8 cellular contexts compared by ENCODE assay signal in the genomic region with DNA sequence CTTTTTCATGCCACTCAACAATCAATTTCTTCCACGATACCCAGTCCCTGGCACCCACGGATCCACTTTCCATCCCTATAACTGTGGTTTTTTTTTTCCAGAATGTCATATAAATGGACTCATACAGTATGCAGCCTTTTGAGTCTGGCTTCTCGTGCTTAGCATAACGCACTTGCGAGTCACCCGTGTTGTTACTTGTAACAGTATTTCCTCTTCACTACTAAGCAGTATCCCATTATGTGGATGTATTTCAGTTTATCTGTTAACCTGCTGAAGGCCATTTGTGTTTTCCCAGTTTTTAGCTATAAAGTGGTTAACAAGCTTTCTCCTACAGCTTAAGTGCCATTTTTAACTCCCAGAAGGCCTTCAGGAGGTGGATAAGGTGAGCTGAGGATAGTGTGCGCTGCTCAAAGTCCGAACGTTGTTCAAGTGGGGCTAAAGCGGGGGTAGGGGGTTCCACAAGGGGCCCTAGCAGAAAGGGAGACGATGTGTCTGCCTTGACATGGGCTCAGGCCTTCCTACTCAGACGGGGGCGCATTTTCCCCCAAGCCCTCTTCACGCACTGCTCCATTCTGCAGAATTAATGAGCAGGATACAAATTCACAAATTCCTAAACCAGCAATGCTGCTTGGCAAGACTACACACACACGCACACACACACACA. TPM values are rescaled to one million over a fixed set of nuclear protein-coding genes. Genes with fewer than 3 reads are reported as not detected.
DNase-seq lines count a peak whose midpoint lies in the region; ATAC-seq, FAIRE-seq and TF ChIP-seq lines count a peak whose summit lies in the region.

No MANE protein-coding gene starts in this region.

- peak; percentile 12 for ATAC-seq in GM21576 (IDR thresholded peaks at IDR 0.05; ENCODE audit: unreplicated experiment)
- ATAC-seq in K562 = peak; percentile 55
- peak; percentile 14 for ATAC-seq in stimulated activated effector memory CD8-positive, alpha-beta T cell treated with anti-CD3 and anti-CD28 coated beads, Interleukin-12 subunit alpha, Interleukin-12 subunit beta, amount 100 ng/mL, for 72 hours
- no peak for ATAC-seq in HG03469 (IDR thresholded peaks at IDR 0.05; ENCODE audit: unreplicated experiment)

- H4K20me1 ChIP-seq in K562 (replicated peaks; ENCODE audit: control insufficient read depth, insufficient read depth, low read length) = peaks cover 24% of the 10 kb centered on the region; the same call in 1 of the 2 replicates

- in situ Hi-C loops in K562 (cut with MboI) = no loop called here

- H3K36me3 Mint-ChIP-seq in stimulated activated effector memory CD8-positive, alpha-beta T cell treated with anti-CD3 and anti-CD28 coated beads, Interleukin-12 subunit alpha, Interleukin-12 subunit beta, amount 100 ng/mL, for 72 hours = peaks cover 64% of the 10 kb centered on the region

- peak overlapping the region; percentile 99 for H3K27ac Mint-ChIP-seq in stimulated activated effector memory CD8-positive, alpha-beta T cell treated with anti-CD3 and anti-CD28 coated beads, Interleukin-12 subunit alpha, Interleukin-12 subunit beta, amount 100 ng/mL, for 72 hours

- H3K9me3 ChIP-seq in K562 (replicated peaks; ENCODE audit: control insufficient read depth, insufficient read depth, low read depth, low read length) (no peaks in the 10 kb centered on the region), iPS-20b (ENCODE audit: insufficient read depth, low read depth, low read length) (no peaks in the 10 kb centered on the region)

- intact Hi-C loops in K562 (cut with micrococcal nuclease) = no loop called here

- peak; percentile 86 to 87 for DNase-seq in NCI-H526 (lab: John Stamatoyannopoulos, UW)
- DNase-seq in K562 (ENCODE audit: extremely low read depth in 1 of 4, low spot score in 3 of 4) = peak in 1 of 4 experiments; percentile 20
- DNase-seq in stimulated activated effector memory CD8-positive, alpha-beta T cell treated with anti-CD3 and anti-CD28 coated beads, Interleukin-12 subunit alpha, Interleukin-12 subunit beta, amount 100 ng/mL, for 72 hours (ENCODE audit: low spot score in 2 of 2) = no peak
- no peak for DNase-seq in HT-29 (ENCODE audit: low spot score)

- peaks cover 3% of the 10 kb centered on the region for H3K9me1 ChIP-seq in K562 (ENCODE audit: control insufficient read depth, insufficient read depth, low read length)

- H3K4me3 Mint-ChIP-seq in stimulated activated effector memory CD8-positive, alpha-beta T cell treated with anti-CD3 and anti-CD28 coated beads, Interleukin-12 subunit alpha, Interleukin-12 subunit beta, amount 100 ng/mL, for 72 hours = peak overlapping the region; percentile 87

- FAIRE-seq in K562 (lab: Jason Lieb, UNC) = peak; percentile 59

- CTCF ChIA-PET in K562 (lab: Yijun Ruan, JAX; ENCODE audit: low intra/inter-chr PET ratio) = no interaction called here

- H3K27me3 ChIP-seq in K562 (ENCODE audit: control insufficient read depth in 2 of 2, insufficient read depth in 2 of 2, low read length in 2 of 2) (no peaks in the 10 kb centered on the region), iPS-20b (ENCODE audit: insufficient read depth, low read length) (no peaks in the 10 kb centered on the region)

- WGBS in K562 (ENCODE audit: insufficient coverage, low coverage, missing lambda C conversion rate) = 16% methylated on average over 15 of the region's 15 CpGs

- H2AFZ ChIP-seq in K562 (ENCODE audit: low read depth, low read length) = peak overlapping the region; percentile 87

- peaks cover 77% of the 10 kb centered on the region for H3K4me1 Mint-ChIP-seq in stimulated activated effector memory CD8-positive, alpha-beta T cell treated with anti-CD3 and anti-CD28 coated beads, Interleukin-12 subunit alpha, Interleukin-12 subunit beta, amount 100 ng/mL, for 72 hours

- POLR2A ChIA-PET in K562 (lab: Yijun Ruan, JAX) = interaction anchor here (1.0 to 2.1 kb wide), 3 partner anchors 13 to 91 kb away, joined by 3 to 9 read pairs (median 5); no protein-coding TSS in a partner anchor

- TF ChIP-seq POLR2A in K562 (conservative IDR thresholded peaks at IDR 0.05) = no peak

- H3K9me3 Mint-ChIP-seq in stimulated activated effector memory CD8-positive, alpha-beta T cell treated with anti-CD3 and anti-CD28 coated beads, Interleukin-12 subunit alpha, Interleukin-12 subunit beta, amount 100 ng/mL, for 72 hours = no peaks in the 10 kb centered on the region

- H3K4me1 ChIP-seq in K562 (replicated peaks in 1 of 2; ENCODE audit: control insufficient read depth in 2 of 2, insufficient read depth in 2 of 2, low read length in 2 of 2) (peaks cover 8 to 26% of the 10 kb centered on the region in 2 experiments), iPS-20b (ENCODE audit: insufficient read depth, low read length) (peaks cover 37% of the 10 kb centered on the region)

- H3K27ac ChIP-seq in C4-2B (peak overlapping the region; percentile 92), K562 (ENCODE audit: extremely low read depth, low read depth, low read length) (peak overlapping the region; percentile 91), iPS-20b (ENCODE audit: low read length) (peak overlapping the region; percentile 97)

- TF ChIP-seq RAD21 in K562 (CRISPR knock-in tag; conservative IDR thresholded peaks at IDR 0.05 in 1 of 2, IDR thresholded peaks at IDR 0.05 in 1 of 2) = no peak

- H3K4me3 ChIP-seq in K562 = peak overlapping the region; percentile 81
- H3K4me3 ChIP-seq in iPS-20b (ENCODE audit: low read length) = peak overlapping the region; percentile 96

- peaks cover 84% of the 10 kb centered on the region for H3K79me2 ChIP-seq in K562 (ENCODE audit: control insufficient read depth, insufficient read depth, low read length)

- no peak for TF ChIP-seq CTCF in C4-2B (conservative IDR thresholded peaks at IDR 0.05)
- TF ChIP-seq CTCF in K562 (IDR thresholded peaks at IDR 0.05 in 2 of 3, conservative IDR thresholded peaks at IDR 0.05 in 1 of 3; ENCODE audit: insufficient read depth in 2 of 3, low read depth in 1 of 3, low read length in 3 of 3) = no peak

- peak overlapping the region; percentile 99 for H3K4me2 ChIP-seq in K562 (ENCODE audit: insufficient read depth, low read length)

- H3K9ac ChIP-seq in K562 (ENCODE audit: insufficient read depth in 1 of 2, low read depth in 2 of 2, low read length in 2 of 2) (peak overlapping the region; percentile 85 to 98), iPS-20b (ENCODE audit: low read depth, low read length) (peak overlapping the region; percentile 88)

- H3K36me3 ChIP-seq in K562 (ENCODE audit: control insufficient read depth, insufficient read depth, low read length) = peaks cover 28% of the 10 kb centered on the region; the same call in 2 of the 3 replicates
- H3K36me3 ChIP-seq in iPS-20b (ENCODE audit: insufficient read depth, low read depth, low read length) = peaks cover 20% of the 10 kb centered on the region

- no peak for TF ChIP-seq EP300 in K562 (IDR thresholded peaks at IDR 0.05; ENCODE audit: low read length)

- BruUV-seq in K562 (replicated peaks; lab: Mats Ljungman, UMichigan) = TSS peak; percentile 61

RNA-seq across cellular contexts. Expression of gene ADAR, which starts 0.8 kb away (rescaled TPM):
- 167 and 223 TPM in 2 replicates for total RNA-seq in K562 (2011; cell fraction: chromatin; rRNA removed; ENCODE audit: low replicate concordance)
- 128 and 132 TPM in 2 replicates for total RNA-seq in K562 (2011; cell fraction: nucleolus; rRNA removed)
- 127 and 128 TPM in 2 replicates for total RNA-seq in K562 (2011; cell fraction: nucleoplasm; rRNA removed)
- total RNA-seq in K562 (2014; rRNA removed) (48.0 and 53.6 TPM in 2 replicates), K562 (2014; rRNA removed; fragmentation: Illumina TruSeq; extraction: Trizol) (60.2 and 63.6 TPM in 2 replicates), K562 (2015; rRNA removed; fragmentation: Illumina TruSeq; extraction: Trizol) (66.2 and 68.0 TPM in 2 replicates), K562 (2021) (94.2 and 96.9 TPM in 2 replicates)
- polyA plus RNA-seq in K562 (2011; rRNA removed) (117 and 123 TPM in 2 replicates), K562 (2014; fragmentation: Illumina TruSeq; extraction: Trizol) (67.0 and 75.9 TPM in 2 replicates), K562 (2014; fragmentation: Nextera tagmentation; extraction: Ambion mirVana) (10 to 100 TPM; 30.1 to 41.2 TPM), K562 (2014; rRNA removed) (46.3 and 51.3 TPM in 2 replicates)
- polyA plus RNA-seq in K562 (2011; cell fraction: cytosol; rRNA removed) = 62.0 and 83.9 TPM in 2 replicates
- polyA plus RNA-seq in K562 (2011; cell fraction: nucleus; rRNA removed) = 176 and 229 TPM in 2 replicates
- 45.6 and 52.9 TPM in 2 replicates for polyA plus RNA-seq in K562 (2012)
- polyA minus RNA-seq in K562 (2011; rRNA and poly(A)+ RNA removed) = 157 and 202 TPM in 2 replicates
- polyA minus RNA-seq in K562 (2011; cell fraction: cytosol; rRNA and poly(A)+ RNA removed) = 61.0 and 68.0 TPM in 2 replicates
- 58.7 and 108 TPM in 2 replicates for polyA minus RNA-seq in K562 (2011; cell fraction: nucleus; rRNA and poly(A)+ RNA removed)
- total RNA-seq in HT-29 (2014; rRNA removed; shearing (Covaris generic)) = 102 and 111 TPM in 2 replicates

RNA-seq across cellular contexts. Expression of gene CHRNB2, which starts 39.6 kb away (rescaled TPM):
- not detected in 2 replicates for total RNA-seq in K562 (2011; cell fraction: chromatin; rRNA removed; ENCODE audit: low replicate concordance)
- total RNA-seq in K562 (2011; cell fraction: nucleolus; rRNA removed) = not detected in 2 replicates
- not detected in 2 replicates for total RNA-seq in K562 (2011; cell fraction: nucleoplasm; rRNA removed)
- total RNA-seq in K562 (2014; rRNA removed) = not detected in 2 replicates
- not detected in 2 replicates for total RNA-seq in K562 (2014; rRNA removed; fragmentation: Illumina TruSeq; extraction: Trizol)
- not detected in 2 replicates for total RNA-seq in K562 (2015; rRNA removed; fragmentation: Illumina TruSeq; extraction: Trizol)
- total RNA-seq in K562 (2021) = not detected in 2 replicates
- polyA plus RNA-seq in K562 (2011; rRNA removed) = not detected in 2 replicates
- not detected in 2 replicates for polyA plus RNA-seq in K562 (2011; cell fraction: cytosol; rRNA removed)
- polyA plus RNA-seq in K562 (2011; cell fraction: nucleus; rRNA removed) = not detected in 2 replicates
- 0.03 and 0.07 TPM in 2 replicates for polyA plus RNA-seq in K562 (2012)
- not detected in 2 replicates for polyA plus RNA-seq in K562 (2014; fragmentation: Illumina TruSeq; extraction: Trizol)
- under 1 TPM in 1 of 2 experiments, not detected in 1; 0.01 TPM for polyA plus RNA-seq in K562 (2014; fragmentation: Nextera tagmentation; extraction: Ambion mirVana)
- not detected in 2 replicates for polyA plus RNA-seq in K562 (2014; rRNA removed)
- not detected in 2 replicates for polyA minus RNA-seq in K562 (2011; rRNA and poly(A)+ RNA removed)
- polyA minus RNA-seq in K562 (2011; cell fraction: cytosol; rRNA and poly(A)+ RNA removed) = not detected in 2 replicates
- 0.11 TPM in 1 of 2 replicates, not detected in the other for polyA minus RNA-seq in K562 (2011; cell fraction: nucleus; rRNA and poly(A)+ RNA removed)
- total RNA-seq in HT-29 (2014; rRNA removed; shearing (Covaris generic)) = not detected in 2 replicates

RNA-seq across cellular contexts. Expression of gene UBE2Q1, which starts 48.8 kb away (rescaled TPM):
- total RNA-seq in K562 (2011; cell fraction: chromatin; rRNA removed; ENCODE audit: low replicate concordance) = 32.4 and 54.0 TPM in 2 replicates
- total RNA-seq in K562 (2011; cell fraction: nucleolus; rRNA removed) = 26.2 and 28.7 TPM in 2 replicates
- 24.3 and 36.3 TPM in 2 replicates for total RNA-seq in K562 (2011; cell fraction: nucleoplasm; rRNA removed)
- total RNA-seq in K562 (2014; rRNA removed) = 21.6 and 25.2 TPM in 2 replicates
- 28.5 and 32.1 TPM in 2 replicates for total RNA-seq in K562 (2014; rRNA removed; fragmentation: Illumina TruSeq; extraction: Trizol)
- total RNA-seq in K562 (2015; rRNA removed; fragmentation: Illumina TruSeq; extraction: Trizol) = 31.6 and 33.2 TPM in 2 replicates
- total RNA-seq in K562 (2021) = 58.8 and 62.4 TPM in 2 replicates
- polyA plus RNA-seq in K562 (2011; rRNA removed) = 14.2 and 17.7 TPM in 2 replicates
- 5.4 and 7.9 TPM in 2 replicates for polyA plus RNA-seq in K562 (2011; cell fraction: cytosol; rRNA removed)
- 33.8 and 37.6 TPM in 2 replicates for polyA plus RNA-seq in K562 (2011; cell fraction: nucleus; rRNA removed)
- 43.5 and 51.3 TPM in 2 replicates for polyA plus RNA-seq in K562 (2012)
- 39.0 and 48.3 TPM in 2 replicates for polyA plus RNA-seq in K562 (2014; fragmentation: Illumina TruSeq; extraction: Trizol)
- 10 to 100 TPM in 1 of 2 experiments, 1 to 10 TPM in 1; 8.0 to 10.6 TPM for polyA plus RNA-seq in K562 (2014; fragmentation: Nextera tagmentation; extraction: Ambion mirVana)
- 17.9 and 27.6 TPM in 2 replicates for polyA plus RNA-seq in K562 (2014; rRNA removed)
- polyA minus RNA-seq in K562 (2011; rRNA and poly(A)+ RNA removed) = 8.3 and 8.9 TPM in 2 replicates
- 12.8 and 15.7 TPM in 2 replicates for polyA minus RNA-seq in K562 (2011; cell fraction: cytosol; rRNA and poly(A)+ RNA removed)
- polyA minus RNA-seq in K562 (2011; cell fraction: nucleus; rRNA and poly(A)+ RNA removed) = 12.1 and 22.4 TPM in 2 replicates
- 29.6 and 31.3 TPM in 2 replicates for total RNA-seq in HT-29 (2014; rRNA removed; shearing (Covaris generic))

Comparison
In these comparisons a context has a peak if more than half of its experiments do, and no peak if none do; other contexts are left out.
1. DNase-seq: peak in NCI-H526 (2 of 2); none in stimulated activated effector memory CD8-positive, alpha-beta T cell treated with anti-CD3 and anti-CD28 coated beads, Interleukin-12 subunit alpha, Interleukin-12 subunit beta, amount 100 ng/mL, for 72 hours (0 of 2) and HT-29 (single experiment).
2. Peak in every context shown above with its lines, with median percentiles within 50 percentile points of each other: H3K27ac ChIP-seq.